Comparison of ENCODE assay signal across 8 cellular contexts in genomic region chr2:138373993-138374408, GRCh38.
DNase-seq lines count a peak whose midpoint lies in the region; ATAC-seq and TF ChIP-seq lines count a peak whose summit lies in the region.

No MANE protein-coding gene starts in this region.

- no peak overlapping the region for H3K23ac ChIP-seq in mesendoderm (ENCODE audit: low read length)

- WGBS in mesendoderm (ENCODE audit: extremely low coverage, insufficient coverage, low lambda C conversion rate) = no CpG with 5 or more reads among the region's 1 CpG

- H3K4ac ChIP-seq in mesendoderm (ENCODE audit: low read depth, low read length) = no peak overlapping the region

- H3K56ac ChIP-seq in mesendoderm (ENCODE audit: low read length) = no peak overlapping the region

- no peaks in the 10 kb centered on the region for H3K36me3 Mint-ChIP-seq in chondrocyte (ENCODE audit: low read depth)

- H3K27me3 Mint-ChIP-seq in chondrocyte (ENCODE audit: low read depth) = peaks cover 2% of the 10 kb centered on the region

- H3K9me3 Mint-ChIP-seq in chondrocyte (ENCODE audit: low read depth) = no peaks in the 10 kb centered on the region

- H4K5ac ChIP-seq in mesendoderm (ENCODE audit: low read length) = no peak overlapping the region

- H3K27ac ChIP-seq in mesendoderm (ENCODE audit: low read depth, low read length) = no peak overlapping the region

- no peaks in the 10 kb centered on the region for H3K27me3 ChIP-seq in mesendoderm (ENCODE audit: insufficient read depth, low read length, poor library complexity)

- H3K18ac ChIP-seq in mesendoderm (ENCODE audit: low read length) = no peak overlapping the region

- H3K4me1 Mint-ChIP-seq in chondrocyte (ENCODE audit: low read depth) = peaks cover 6% of the 10 kb centered on the region

- ATAC-seq in HG03521 (IDR thresholded peaks at IDR 0.05; ENCODE audit: unreplicated experiment) = no peak

- H3K4me3 Mint-ChIP-seq in chondrocyte (ENCODE audit: unreplicated experiment) = no peak overlapping the region

- H3K4me2 ChIP-seq in mesendoderm (ENCODE audit: low read length) = no peak overlapping the region

- H3K79me2 ChIP-seq in mesendoderm (ENCODE audit: control insufficient read depth, insufficient read depth, low read length) = no peaks in the 10 kb centered on the region

- no peak overlapping the region for H2BK120ac ChIP-seq in mesendoderm (ENCODE audit: low read depth, low read length)

- H2BK15ac ChIP-seq in mesendoderm (replicated peaks; ENCODE audit: low read depth) = no peak overlapping the region

- H2BK5ac ChIP-seq in mesendoderm (ENCODE audit: low read length) = no peak overlapping the region

- H3K9ac ChIP-seq in mesendoderm (ENCODE audit: low read length) = no peak overlapping the region

- H3K79me1 ChIP-seq in mesendoderm (ENCODE audit: low read length) = no peaks in the 10 kb centered on the region

- no peaks in the 10 kb centered on the region for H3K4me1 ChIP-seq in mesendoderm (ENCODE audit: control insufficient read depth, low read depth, low read length)

- TF ChIP-seq CTCF in HFF-Myc (IDR thresholded peaks at IDR 0.05; ENCODE audit: low read depth, low read length, missing control alignments) = peak; percentile 64
- peak; percentile 95 for TF ChIP-seq CTCF in chondrocyte (IDR thresholded peaks at IDR 0.05)

- H4K8ac ChIP-seq in mesendoderm (ENCODE audit: low read depth, low read length) = no peak overlapping the region

- DNase-seq in GF-D8 (lab: John Stamatoyannopoulos, UW) (peak; percentile 3), HFF-Myc (ENCODE audit: extremely low read depth, low read depth) (no peak), NCI-H524 (lab: John Stamatoyannopoulos, UW) (peak; percentile 3 to 31), chondrocyte (ENCODE audit: low spot score) (no peak), mesendoderm (peak; percentile 53), epidermal melanocyte (ENCODE audit: insufficient read length, low spot score) (no peak), occipital lobe (lab: John Stamatoyannopoulos, UW) (no peak)

- H3K36me3 ChIP-seq in mesendoderm (ENCODE audit: control insufficient read depth, insufficient read depth, low read length) = no peaks in the 10 kb centered on the region

- H3K27ac Mint-ChIP-seq in chondrocyte (ENCODE audit: unreplicated experiment) = no peak overlapping the region

- H2AK5ac ChIP-seq in mesendoderm (ENCODE audit: low read length) = no peak overlapping the region

- no peak overlapping the region for H3K4me3 ChIP-seq in HFF-Myc (replicated peaks; ENCODE audit: low read depth, low read length)
- H3K4me3 ChIP-seq in mesendoderm (ENCODE audit: low read length) = no peak overlapping the region

Comparison
In these comparisons a context has a peak if more than half of its experiments do, and no peak if none do; other contexts are left out.
1. DNase-seq: peak in GF-D8 (single experiment), NCI-H524 (2 of 2) and mesendoderm (single experiment); none in HFF-Myc (single experiment), chondrocyte (single experiment), epidermal melanocyte (single experiment) and occipital lobe (single experiment).